22 cellular contexts compared by ENCODE assay signal in genomic region chr11:94655951-94656350, GRCh38.
"Had no signal": no experiment of that assay in that cellular context is flagged by ENCODE, and none has a peak within 500 bp of the region (broad histone marks: within the 10 kb centered on the region; RNA-seq: fewer than 3 reads in every experiment).

No MANE protein-coding gene starts in this region.

- H3K4me3 Mint-ChIP-seq: effector memory CD8-positive, alpha-beta T cell; naive thymus-derived CD4-positive, alpha-beta T cell; nephron progenitor cell; stimulated activated effector memory CD8-positive, alpha-beta T cell treated with anti-CD3 and anti-CD28 coated beads, Interleukin-12 subunit alpha, Interleukin-12 subunit beta, amount 100 ng/mL, for 72 hours; type B pancreatic cell had no signal

- H3K27ac Mint-ChIP-seq: effector memory CD8-positive, alpha-beta T cell; naive thymus-derived CD4-positive, alpha-beta T cell; nephron progenitor cell; stimulated activated effector memory CD8-positive, alpha-beta T cell treated with anti-CD3 and anti-CD28 coated beads, Interleukin-12 subunit alpha, Interleukin-12 subunit beta, amount 100 ng/mL, for 72 hours; type B pancreatic cell had no signal

- H3K27me3 ChIP-seq: sigmoid colon, testis, tibial artery had no signal

- H3K4me3 ChIP-seq: coronary artery, lung, prostate gland, sigmoid colon, testis, tibial artery had no signal

- H3K4me1 ChIP-seq: prostate gland, sigmoid colon, testis, tibial artery had no signal

- H3K4me1 Mint-ChIP-seq: stimulated activated effector memory CD8-positive, alpha-beta T cell treated with anti-CD3 and anti-CD28 coated beads, Interleukin-12 subunit alpha, Interleukin-12 subunit beta, amount 100 ng/mL, for 72 hours had no signal

- H3K9me3 ChIP-seq: prostate gland, sigmoid colon, testis, tibial artery had no signal

- H3K9me3 Mint-ChIP-seq: effector memory CD8-positive, alpha-beta T cell; naive thymus-derived CD4-positive, alpha-beta T cell; nephron progenitor cell; stimulated activated effector memory CD8-positive, alpha-beta T cell treated with anti-CD3 and anti-CD28 coated beads, Interleukin-12 subunit alpha, Interleukin-12 subunit beta, amount 100 ng/mL, for 72 hours had no signal

- ATAC-seq: effector memory CD8-positive, alpha-beta T cell; left lobe of liver; naive thymus-derived CD4-positive, alpha-beta T cell; right cardiac atrium; stimulated activated effector memory CD8-positive, alpha-beta T cell treated with anti-CD3 and anti-CD28 coated beads, Interleukin-12 subunit alpha, Interleukin-12 subunit beta, amount 100 ng/mL, for 72 hours; stimulated activated naive CD8-positive, alpha-beta T cell treated with anti-CD3 and anti-CD28 coated beads, Interleukin-15, Interleukin-2, amounts not matched to agents 100 U/mL and 50 U/mL, for 24 hours had no signal

- H3K36me3 Mint-ChIP-seq: naive thymus-derived CD4-positive, alpha-beta T cell; stimulated activated effector memory CD8-positive, alpha-beta T cell treated with anti-CD3 and anti-CD28 coated beads, Interleukin-12 subunit alpha, Interleukin-12 subunit beta, amount 100 ng/mL, for 72 hours; type B pancreatic cell had no signal

- H3K36me3 ChIP-seq: prostate gland, sigmoid colon, tibial artery had no signal

- DNase-seq: dermis blood vessel endothelial cell; effector memory CD8-positive, alpha-beta T cell; hypothalamus; mesenchymal stem cell; midbrain; naive thymus-derived CD4-positive, alpha-beta T cell; nephron progenitor cell; nucleus accumbens; right cardiac atrium; sigmoid colon; stimulated activated CD4-positive, alpha-beta T cell treated with anti-CD3 and anti-CD28 coated beads, Interleukin-2, amount 100 ng/mL, for 24 hours; stimulated activated CD4-positive, alpha-beta T cell treated with anti-CD3 and anti-CD28 coated beads, Interleukin-4, amount 100 ng/mL, for 24 hours; stimulated activated naive CD8-positive, alpha-beta T cell treated with anti-CD3 and anti-CD28 coated beads, Interleukin-15, Interleukin-2, amounts not matched to agents 100 U/mL and 50 U/mL, for 24 hours; substantia nigra; testis; tibial artery had no signal

- H3K27ac ChIP-seq: coronary artery, prostate gland, sigmoid colon, testis, tibial artery had no signal
